In genomic region chr11:62137881-62138629, GRCh38 we compare ENCODE assay signal across 19 cellular contexts. TPM values are rescaled to one million over a fixed set of nuclear protein-coding genes. Genes with fewer than 3 reads are reported as not detected.
"Had no signal": no experiment of that assay in that cellular context is flagged by ENCODE, and none has a peak within 500 bp of the region (broad histone marks: within the 10 kb centered on the region; RNA-seq: fewer than 3 reads in every experiment).

No MANE protein-coding gene starts in this region.

- H3K4me1 ChIP-seq: colonic mucosa, foreskin keratinocyte, prostate gland, upper lobe of left lung had no signal

- H3K27me3 ChIP-seq: colonic mucosa, foreskin keratinocyte, suprapubic skin, upper lobe of left lung had no signal

- H3K27me3 Mint-ChIP-seq: memory B cell; stimulated activated naive CD8-positive, alpha-beta T cell treated with anti-CD3 and anti-CD28 coated beads, Interleukin-15, Interleukin-2, amounts not matched to agents 100 ng/mL and 50 ng/mL, for 24 hours had no signal

- DNase-seq: activated gamma-delta T cell; activated T-cell treated with anti-CD3 and anti-CD28 coated beads, Interleukin-2, amount 50 U/mL, for 4 hours; amniotic stem cell; colonic mucosa; foreskin keratinocyte; glutamatergic neuron; hypothalamus; left ventricle myocardium superior; natural killer cell; right cardiac atrium; small intestine; upper lobe of left lung had no signal

- H3K9me3 Mint-ChIP-seq: activated naive CD4-positive, alpha-beta T cell treated with anti-CD3 and anti-CD28 coated beads, Interleukin-2, amount 50 U/mL, for 72 hours; activated T-cell treated with anti-CD3 and anti-CD28 coated beads, Interleukin-2, amount 50 U/mL, for 4 hours; memory B cell; natural killer cell; stimulated activated naive CD8-positive, alpha-beta T cell treated with anti-CD3 and anti-CD28 coated beads, Interleukin-15, Interleukin-2, amounts not matched to agents 100 ng/mL and 50 ng/mL, for 24 hours had no signal

- H3K9me3 ChIP-seq: colonic mucosa, prostate gland, suprapubic skin, upper lobe of left lung had no signal

- H3K36me3 Mint-ChIP-seq: natural killer cell had no signal

- H3K4me1 Mint-ChIP-seq: memory B cell had no signal

- H3K27ac Mint-ChIP-seq: activated naive CD4-positive, alpha-beta T cell treated with anti-CD3 and anti-CD28 coated beads, Interleukin-2, amount 50 U/mL, for 72 hours; memory B cell; natural killer cell; stimulated activated naive CD8-positive, alpha-beta T cell treated with anti-CD3 and anti-CD28 coated beads, Interleukin-15, Interleukin-2, amounts not matched to agents 100 ng/mL and 50 ng/mL, for 24 hours had no signal

- H3K27ac ChIP-seq: colonic mucosa, foreskin keratinocyte, prostate gland, suprapubic skin, upper lobe of left lung had no signal

- H3K4me3 Mint-ChIP-seq: activated T-cell treated with anti-CD3 and anti-CD28 coated beads, Interleukin-2, amount 50 U/mL, for 4 hours; memory B cell; natural killer cell; stimulated activated naive CD8-positive, alpha-beta T cell treated with anti-CD3 and anti-CD28 coated beads, Interleukin-15, Interleukin-2, amounts not matched to agents 100 ng/mL and 50 ng/mL, for 24 hours had no signal

- ATAC-seq: activated CD4-positive, CD25-positive, alpha-beta regulatory T cell treated with anti-CD3 and anti-CD28 coated beads, Interleukin-2, amount 50 U/mL, for 24 hours; activated naive CD4-positive, alpha-beta T cell treated with anti-CD3 and anti-CD28 coated beads, Interleukin-2, amount 50 U/mL, for 72 hours; activated T-cell treated with anti-CD3 and anti-CD28 coated beads, Interleukin-2, amount 50 U/mL, for 4 hours; foreskin keratinocyte; left ventricle myocardium superior; natural killer cell; right cardiac atrium had no signal

RNA-seq across cellular contexts. Expression of gene SCGB1D1, which starts 52.0 kb away (rescaled TPM):
- total RNA-seq: activated naive CD4-positive, alpha-beta T cell treated with anti-CD3 and anti-CD28 coated beads, Interleukin-2, amount 50 U/mL, for 72 hours; activated T-cell treated with anti-CD3 and anti-CD28 coated beads, Interleukin-2, amount 50 U/mL, for 4 hours; colonic mucosa; foreskin keratinocyte; kidney epithelial cell; left ventricle myocardium superior; natural killer cell; prostate gland; right cardiac atrium; suprapubic skin; upper lobe of left lung had no signal
